In the genomic region with DNA sequence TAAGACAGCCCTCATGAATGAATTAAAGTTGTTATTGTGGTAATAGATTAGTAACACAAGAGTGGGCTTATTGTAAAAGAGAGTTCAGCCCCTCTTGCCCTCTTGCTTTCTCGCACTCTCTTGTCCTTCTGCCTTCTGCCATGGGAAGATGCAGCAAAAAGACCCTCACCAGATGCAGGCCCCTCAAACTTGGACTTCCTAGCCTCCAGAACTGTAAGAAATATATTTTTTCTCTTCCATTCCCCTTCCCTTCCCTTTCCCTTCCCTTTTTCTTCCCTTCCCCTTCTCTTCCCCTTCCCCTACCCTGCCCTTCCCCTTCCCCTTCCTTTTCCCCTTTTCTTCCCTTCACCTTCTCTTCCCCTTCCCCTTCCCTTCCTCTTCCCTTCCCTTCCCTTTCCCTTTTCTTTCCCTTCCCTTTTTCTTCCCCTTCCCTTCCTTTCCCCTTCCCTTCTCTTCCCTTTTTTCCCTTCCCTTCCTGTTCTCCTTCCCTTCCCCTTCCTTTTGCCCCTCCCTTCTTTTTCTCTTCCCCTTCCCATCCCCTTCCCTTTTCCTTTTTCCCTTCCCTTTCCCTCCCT, we compare ENCODE assay signal across 14 cellular contexts. TPM values are rescaled to one million over a fixed set of nuclear protein-coding genes. Genes with fewer than 3 reads are reported as not detected.
DNase-seq lines count a peak whose midpoint lies in the region; ATAC-seq and TF ChIP-seq lines count a peak whose summit lies in the region.
"Had no signal": no experiment of that assay in that cellular context is flagged by ENCODE, and none has a peak within 500 bp of the region (broad histone marks: within the 10 kb centered on the region; RNA-seq: fewer than 3 reads in every experiment).

No MANE protein-coding gene starts in this region.

- CTCF ChIA-PET in WTC11 (lab: Charles Lee): interaction anchor here (1.2 kb wide), 1 partner anchor 40 kb away, joined by 5 read pairs; no protein-coding TSS in a partner anchor

- no peak for ATAC-seq in activated T-cell treated with anti-CD3 and anti-CD28 coated beads, Interleukin-2, amount 50 U/mL, for 72 hours (replicated peaks in 1 of 2)
- no peak for ATAC-seq in CD4-positive, CD25-positive, alpha-beta regulatory T cell (ENCODE audit: low read depth in 2 of 2)
- ATAC-seq in WTC11 (no peak), HG02759 (IDR thresholded peaks at IDR 0.05; ENCODE audit: unreplicated experiment) (no peak)
- no peak for ATAC-seq in stimulated activated effector memory CD8-positive, alpha-beta T cell treated with anti-CD3 and anti-CD28 coated beads, Interleukin-12 subunit alpha, Interleukin-12 subunit beta, amount 100 ng/mL, for 72 hours

- peak overlapping the region; percentile 48 for H3K27ac Mint-ChIP-seq in activated T-cell treated with anti-CD3 and anti-CD28 coated beads, Interleukin-2, amount 50 U/mL, for 72 hours
- peak overlapping the region in 2 of 3 donors; percentile 1 to 3 for H3K27ac Mint-ChIP-seq in CD4-positive, CD25-positive, alpha-beta regulatory T cell
- H3K27ac Mint-ChIP-seq in WTC11: no peak overlapping the region
- peak overlapping the region; percentile 7 for H3K27ac Mint-ChIP-seq in stimulated activated effector memory CD8-positive, alpha-beta T cell treated with anti-CD3 and anti-CD28 coated beads, Interleukin-12 subunit alpha, Interleukin-12 subunit beta, amount 100 ng/mL, for 72 hours
- H3K27ac Mint-ChIP-seq: B cell; CD4-positive, alpha-beta T cell had no signal

- peaks cover 3% of the 10 kb centered on the region for H3K36me3 ChIP-seq in CD4-positive, CD25-positive, alpha-beta regulatory T cell (ENCODE audit: control insufficient read depth, insufficient read depth, low read length)

- TF ChIP-seq CTCF in WTC11 (IDR thresholded peaks at IDR 0.05): no peak

- no peak overlapping the region for H3K4me3 Mint-ChIP-seq in activated T-cell treated with anti-CD3 and anti-CD28 coated beads, Interleukin-2, amount 50 U/mL, for 72 hours
- H3K4me3 Mint-ChIP-seq in CD4-positive, CD25-positive, alpha-beta regulatory T cell: no peak overlapping the region
- no peak overlapping the region for H3K4me3 Mint-ChIP-seq in WTC11
- H3K4me3 Mint-ChIP-seq in stimulated activated effector memory CD8-positive, alpha-beta T cell treated with anti-CD3 and anti-CD28 coated beads, Interleukin-12 subunit alpha, Interleukin-12 subunit beta, amount 100 ng/mL, for 72 hours: no peak overlapping the region
- H3K4me3 Mint-ChIP-seq: B cell; CD4-positive, alpha-beta T cell; H9 had no signal

- no peaks in the 10 kb centered on the region for H3K9me3 Mint-ChIP-seq in activated T-cell treated with anti-CD3 and anti-CD28 coated beads, Interleukin-2, amount 50 U/mL, for 72 hours
- no peaks in the 10 kb centered on the region for H3K9me3 Mint-ChIP-seq in CD4-positive, CD25-positive, alpha-beta regulatory T cell
- H3K9me3 Mint-ChIP-seq in WTC11: no peaks in the 10 kb centered on the region
- no peaks in the 10 kb centered on the region for H3K9me3 Mint-ChIP-seq in stimulated activated effector memory CD8-positive, alpha-beta T cell treated with anti-CD3 and anti-CD28 coated beads, Interleukin-12 subunit alpha, Interleukin-12 subunit beta, amount 100 ng/mL, for 72 hours
- H3K9me3 Mint-ChIP-seq: CD4-positive, alpha-beta T cell; H9 had no signal

- H3K27ac ChIP-seq in CD4-positive, CD25-positive, alpha-beta regulatory T cell (ENCODE audit: insufficient read depth, low read length, poor library complexity, severe bottlenecking): no peak overlapping the region

- peaks cover 22% of the 10 kb centered on the region for H3K4me1 Mint-ChIP-seq in activated T-cell treated with anti-CD3 and anti-CD28 coated beads, Interleukin-2, amount 50 U/mL, for 72 hours (ENCODE audit: low read depth)
- peaks cover 0 to 1% (median under 1%) of the 10 kb centered on the region in 4 donors for H3K4me1 Mint-ChIP-seq in CD4-positive, CD25-positive, alpha-beta regulatory T cell
- H3K4me1 Mint-ChIP-seq in WTC11: peaks cover 39% of the 10 kb centered on the region
- peaks cover 6% of the 10 kb centered on the region for H3K4me1 Mint-ChIP-seq in stimulated activated effector memory CD8-positive, alpha-beta T cell treated with anti-CD3 and anti-CD28 coated beads, Interleukin-12 subunit alpha, Interleukin-12 subunit beta, amount 100 ng/mL, for 72 hours
- H3K4me1 Mint-ChIP-seq: B cell had no signal

- no peaks in the 10 kb centered on the region for H3K27me3 Mint-ChIP-seq in activated T-cell treated with anti-CD3 and anti-CD28 coated beads, Interleukin-2, amount 50 U/mL, for 72 hours (ENCODE audit: low read depth)
- no peaks in the 10 kb centered on the region for H3K27me3 Mint-ChIP-seq in CD4-positive, CD25-positive, alpha-beta regulatory T cell
- H3K27me3 Mint-ChIP-seq in WTC11 (ENCODE audit: low read depth): no peaks in the 10 kb centered on the region
- H3K27me3 Mint-ChIP-seq: B cell; CD4-positive, alpha-beta T cell had no signal

- peaks cover 2 to 7% of the 10 kb centered on the region in 2 donors for H3K36me3 Mint-ChIP-seq in activated T-cell treated with anti-CD3 and anti-CD28 coated beads, Interleukin-2, amount 50 U/mL, for 72 hours (ENCODE audit: insufficient read depth in 2 of 2)
- H3K36me3 Mint-ChIP-seq in CD4-positive, CD25-positive, alpha-beta regulatory T cell: peaks cover 38% of the 10 kb centered on the region
- H3K36me3 Mint-ChIP-seq in WTC11: peaks cover 10% of the 10 kb centered on the region
- H3K36me3 Mint-ChIP-seq in stimulated activated effector memory CD8-positive, alpha-beta T cell treated with anti-CD3 and anti-CD28 coated beads, Interleukin-12 subunit alpha, Interleukin-12 subunit beta, amount 100 ng/mL, for 72 hours: peaks cover 7% of the 10 kb centered on the region

- no peak for DNase-seq in activated T-cell treated with anti-CD3 and anti-CD28 coated beads, Interleukin-2, amount 50 U/mL, for 72 hours
- no peak for DNase-seq in activated T-cell treated with anti-CD3 and anti-CD28 coated beads, Interleukin-2, amount 50 U/mL, for 1 hour
- DNase-seq in CD4-positive, CD25-positive, alpha-beta regulatory T cell: no peak
- no peak for DNase-seq in WTC11 (ENCODE audit: low spot score)
- DNase-seq in stimulated activated effector memory CD8-positive, alpha-beta T cell treated with anti-CD3 and anti-CD28 coated beads, Interleukin-12 subunit alpha, Interleukin-12 subunit beta, amount 100 ng/mL, for 72 hours (ENCODE audit: low spot score in 2 of 2): no peak
- no peak for DNase-seq in germinal center (ENCODE audit: low spot score)
- DNase-seq: C1 segment of cervical spinal cord; Calu3; CD4-positive, alpha-beta T cell; DMS79 treated with DMSO at 0.1 percent for 48 hours; GF-D8; H9 had no signal

- POLR2A ChIA-PET in WTC11 (lab: Charles Lee): no interaction called here

- peaks cover 1% of the 10 kb centered on the region for H3K4me1 ChIP-seq in CD4-positive, CD25-positive, alpha-beta regulatory T cell (ENCODE audit: control insufficient read depth, insufficient read depth, low read length, poor library complexity, severe bottlenecking)

- no peaks in the 10 kb centered on the region for H3K27me3 ChIP-seq in CD4-positive, CD25-positive, alpha-beta regulatory T cell (ENCODE audit: control insufficient read depth, insufficient read depth, low read length)

- H3K9me3 ChIP-seq in CD4-positive, CD25-positive, alpha-beta regulatory T cell (ENCODE audit: control insufficient read depth in 2 of 2, low read length in 2 of 2): no peaks in the 10 kb centered on the region

- no peak overlapping the region for H3K4me3 ChIP-seq in CD4-positive, CD25-positive, alpha-beta regulatory T cell (ENCODE audit: low read depth, low read length)

TF ChIP-seq in WTC11, 78 proteins besides CTCF, POLR2A, EP300 and RAD21:
- TF ChIP-seq, protein P1, sequence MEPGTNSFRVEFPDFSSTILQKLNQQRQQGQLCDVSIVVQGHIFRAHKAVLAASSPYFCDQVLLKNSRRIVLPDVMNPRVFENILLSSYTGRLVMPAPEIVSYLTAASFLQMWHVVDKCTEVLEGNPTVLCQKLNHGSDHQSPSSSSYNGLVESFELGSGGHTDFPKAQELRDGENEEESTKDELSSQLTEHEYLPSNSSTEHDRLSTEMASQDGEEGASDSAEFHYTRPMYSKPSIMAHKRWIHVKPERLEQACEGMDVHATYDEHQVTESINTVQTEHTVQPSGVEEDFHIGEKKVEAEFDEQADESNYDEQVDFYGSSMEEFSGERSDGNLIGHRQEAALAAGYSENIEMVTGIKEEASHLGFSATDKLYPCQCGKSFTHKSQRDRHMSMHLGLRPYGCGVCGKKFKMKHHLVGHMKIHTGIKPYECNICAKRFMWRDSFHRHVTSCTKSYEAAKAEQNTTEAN (CRISPR knock-in tag; IDR thresholded peaks at IDR 0.05): no peak
- TF ChIP-seq, protein P2, sequence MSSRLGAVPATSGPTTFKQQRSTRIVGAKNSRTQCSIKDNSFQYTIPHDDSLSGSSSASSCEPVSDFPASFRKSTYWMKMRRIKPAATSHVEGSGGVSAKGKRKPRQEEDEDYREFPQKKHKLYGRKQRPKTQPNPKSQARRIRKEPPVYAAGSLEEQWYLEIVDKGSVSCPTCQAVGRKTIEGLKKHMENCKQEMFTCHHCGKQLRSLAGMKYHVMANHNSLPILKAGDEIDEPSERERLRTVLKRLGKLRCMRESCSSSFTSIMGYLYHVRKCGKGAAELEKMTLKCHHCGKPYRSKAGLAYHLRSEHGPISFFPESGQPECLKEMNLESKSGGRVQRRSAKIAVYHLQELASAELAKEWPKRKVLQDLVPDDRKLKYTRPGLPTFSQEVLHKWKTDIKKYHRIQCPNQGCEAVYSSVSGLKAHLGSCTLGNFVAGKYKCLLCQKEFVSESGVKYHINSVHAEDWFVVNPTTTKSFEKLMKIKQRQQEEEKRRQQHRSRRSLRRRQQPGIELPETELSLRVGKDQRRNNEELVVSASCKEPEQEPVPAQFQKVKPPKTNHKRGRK (CRISPR knock-in tag; IDR thresholded peaks at IDR 0.05; ENCODE audit: borderline replicate concordance): peak; percentile 98

RNA-seq across cellular contexts. Expression of a gene that starts 55.6 kb away (rescaled TPM):
- 10 to 100 TPM; 71.4 to 83.8 TPM for total RNA-seq in activated T-cell treated with anti-CD3 and anti-CD28 coated beads, Interleukin-2, amount 50 U/mL, for 72 hours
- 87.3 TPM for total RNA-seq in CD4-positive, CD25-positive, alpha-beta regulatory T cell
- polyA plus RNA-seq in CD4-positive, CD25-positive, alpha-beta regulatory T cell: 100 to 1,000 TPM; 103 to 152 (median 116) TPM
- 56.9 to 60.4 TPM (median 59.1 TPM) in 3 replicates for total RNA-seq in WTC11 (2021)
